ENCODE assay signal across 18 cellular contexts in genomic region chr11:1480191-1480554, GRCh38. TPM values are rescaled to one million over a fixed set of nuclear protein-coding genes. Genes with fewer than 3 reads are reported as not detected.
DNase-seq lines count a peak whose midpoint lies in the region; ATAC-seq and TF ChIP-seq lines count a peak whose summit lies in the region.
"Had no signal": no experiment of that assay in that cellular context is flagged by ENCODE, and none has a peak within 500 bp of the region (broad histone marks: within the 10 kb centered on the region; RNA-seq: fewer than 3 reads in every experiment).

No MANE protein-coding gene starts in this region.

- no peak for TF ChIP-seq CTCF in coronary artery (IDR thresholded peaks at IDR 0.05)
- no peak for TF ChIP-seq CTCF in lower lobe of right lung (IDR thresholded peaks at IDR 0.05)
- no peak for TF ChIP-seq CTCF in sigmoid colon (IDR thresholded peaks at IDR 0.05)
- no peak for TF ChIP-seq CTCF in upper lobe of right lung (IDR thresholded peaks at IDR 0.05)

- H3K9me3 ChIP-seq in lower lobe of right lung (no peaks in the 10 kb centered on the region), sigmoid colon (no peaks in the 10 kb centered on the region), upper lobe of right lung (no peaks in the 10 kb centered on the region)
- H3K9me3 ChIP-seq: SJCRH30 had no signal

- TF ChIP-seq EP300 in sigmoid colon (IDR thresholded peaks at IDR 0.05): no peak

- WGBS in sigmoid colon, 2 donors: 88 to 89% methylated on average over 13 of the region's 13 CpGs

- H3K4me3 ChIP-seq in coronary artery (no peak overlapping the region), lower lobe of right lung (no peak overlapping the region), sigmoid colon (no peak overlapping the region), upper lobe of right lung (no peak overlapping the region)
- H3K4me3 ChIP-seq: PC-9, SJCRH30 had no signal

- no peak for ATAC-seq in lower lobe of right lung
- ATAC-seq in upper lobe of right lung: no peak
- no peak for ATAC-seq in HG03460 (IDR thresholded peaks at IDR 0.05; ENCODE audit: unreplicated experiment)
- no peak for ATAC-seq in GM19324 (IDR thresholded peaks at IDR 0.05; ENCODE audit: low FRiP score, unreplicated experiment)

- H3K36me3 ChIP-seq in lower lobe of right lung (peaks cover 73% of the 10 kb centered on the region), sigmoid colon (peaks cover 16 to 55% (median 37%) of the 10 kb centered on the region in 4 donors), upper lobe of right lung (peaks cover 48% of the 10 kb centered on the region)
- H3K36me3 ChIP-seq: SJCRH30 had no signal

- intact Hi-C loops in lower lobe of right lung (cut with DNase I): no loop called here
- intact Hi-C loops in sigmoid colon (cut with DNase I): no loop called here
- intact Hi-C loops in upper lobe of right lung (cut with DNase I): no loop called here

- peaks cover 35% of the 10 kb centered on the region for H3K4me1 ChIP-seq in lower lobe of right lung
- H3K4me1 ChIP-seq in sigmoid colon: peaks cover 0 to 73% (median 65%) of the 10 kb centered on the region in 4 donors
- H3K4me1 ChIP-seq in upper lobe of right lung: peaks cover 20% of the 10 kb centered on the region
- H3K4me1 ChIP-seq: SJCRH30 had no signal

- no peak for TF ChIP-seq POLR2A in sigmoid colon (IDR thresholded peaks at IDR 0.05)

- H3K27ac ChIP-seq in coronary artery: peak overlapping the region; percentile 97 to 99
- no peak overlapping the region for H3K27ac ChIP-seq in lower lobe of right lung
- H3K27ac ChIP-seq in sigmoid colon: peak overlapping the region; percentile 92 to 96 (median 94)
- no peak overlapping the region for H3K27ac ChIP-seq in upper lobe of right lung
- H3K27ac ChIP-seq: C4-2B, HL-60, PC-9, SJCRH30 had no signal

- no peaks in the 10 kb centered on the region for H3K27me3 ChIP-seq in lower lobe of right lung (ENCODE audit: low read depth)
- H3K27me3 ChIP-seq in sigmoid colon: no peaks in the 10 kb centered on the region
- no peaks in the 10 kb centered on the region for H3K27me3 ChIP-seq in upper lobe of right lung
- H3K27me3 ChIP-seq: SJCRH30 had no signal

- DNase-seq in coronary artery (ENCODE audit: low spot score) (no peak), lower lobe of right lung (peak; percentile 13), sigmoid colon (peak; percentile 60), upper lobe of right lung (peak; percentile 47), NCI-H1694 (lab: John Stamatoyannopoulos, UW) (no peak), AG08395 (ENCODE audit: low spot score) (no peak)
- DNase-seq: DMS79, IMR-90, NCI-H1417, NCI-H187 treated with DMSO at 0.1 percent for 48 hours, NCI-H345, NCI-H524 treated with DMSO at 0.1 percent for 48 hours, PC-9, SJCRH30 had no signal

RNA-seq across cellular contexts. Expression of gene MOB2, which starts 6.4 kb away (rescaled TPM):
- total RNA-seq in lower lobe of right lung (50.4 TPM), sigmoid colon (10 to 100 TPM; 68.6 to 88.9 (median 71.5) TPM), upper lobe of right lung (58.9 TPM)
- polyA plus RNA-seq in sigmoid colon: 10 to 100 TPM; 46.2 to 55.0 (median 53.5) TPM

Comparison
In these comparisons a context has a peak if more than half of its experiments do, and no peak if none do; other contexts are left out.
1. DNase-seq: peak in lower lobe of right lung (single experiment), sigmoid colon (single experiment) and upper lobe of right lung (single experiment); none in coronary artery (single experiment), NCI-H1694 (single experiment) and AG08395 (single experiment).
2. H3K27ac ChIP-seq: peak in coronary artery (2 of 2) and sigmoid colon (4 of 4); none in lower lobe of right lung (single experiment) and upper lobe of right lung (single experiment).